1 cellular context compared by ENCODE assay signal in genomic region chr6:95636552-95637376, GRCh38.
TF ChIP-seq lines count a peak whose summit lies in the region.

No MANE protein-coding gene starts in this region.

TF ChIP-seq in H1, 55 proteins besides CTCF, POLR2A, EP300 and RAD21:
- TF ChIP-seq KDM4A (IDR thresholded peaks at IDR 0.05; ENCODE audit: low read depth, low read length, severe bottlenecking) = no peak
- TF ChIP-seq NRF1 (IDR thresholded peaks at IDR 0.05; ENCODE audit: low read depth, low read length) = no peak
- no peak for TF ChIP-seq HDAC6 (IDR thresholded peaks at IDR 0.05; ENCODE audit: low read depth, low read length)
- no peak for TF ChIP-seq TCF12 (IDR thresholded peaks at IDR 0.05; ENCODE audit: low read depth, low read length)
- TF ChIP-seq POLR2AphosphoS5 (IDR thresholded peaks at IDR 0.05; ENCODE audit: low read depth, low read length) = no peak
- no peak for TF ChIP-seq RXRA (IDR thresholded peaks at IDR 0.05; ENCODE audit: insufficient read depth, low read depth, low read length)
- TF ChIP-seq CHD7 (IDR thresholded peaks at IDR 0.05; ENCODE audit: insufficient replicate concordance, low read length) = no peak
- TF ChIP-seq SAP30 (IDR thresholded peaks at IDR 0.05; ENCODE audit: insufficient read depth, insufficient replicate concordance, low read length) = no peak
- TF ChIP-seq TBP (IDR thresholded peaks at IDR 0.05; ENCODE audit: low read depth, low read length) = no peak
- TF ChIP-seq JUN (IDR thresholded peaks at IDR 0.05; ENCODE audit: low read depth, low read length) = no peak
- TF ChIP-seq POU5F1 (IDR thresholded peaks at IDR 0.05; ENCODE audit: low read depth, low read length) = no peak
- no peak for TF ChIP-seq GTF2F1 (IDR thresholded peaks at IDR 0.05; ENCODE audit: borderline replicate concordance, low read depth, low read length)
- no peak for TF ChIP-seq CHD1 (IDR thresholded peaks at IDR 0.05; ENCODE audit: low read depth, low read length)
